Comparison of ENCODE assay signal across 16 cellular contexts in genomic region chr6:126701799-126702198, GRCh38.
DNase-seq lines count a peak whose midpoint lies in the region; ATAC-seq and TF ChIP-seq lines count a peak whose summit lies in the region.
"Had no signal": no experiment of that assay in that cellular context is flagged by ENCODE, and none has a peak within 500 bp of the region (broad histone marks: within the 10 kb centered on the region; RNA-seq: fewer than 3 reads in every experiment).

No MANE protein-coding gene starts in this region.

- peak overlapping the region in 2 of 3 donors; percentile 16 to 36 for H3K4me3 ChIP-seq in breast epithelium
- no peak overlapping the region for H3K4me3 ChIP-seq in BE2C (ENCODE audit: low read depth, low read length)
- H3K4me3 ChIP-seq: gastrocnemius medialis, tibial artery had no signal

- TF ChIP-seq CTCF in breast epithelium (IDR thresholded peaks at IDR 0.05) (no peak), BE2C (IDR thresholded peaks at IDR 0.05; ENCODE audit: low read depth, low read length) (no peak)

- no peak overlapping the region for H3K27ac ChIP-seq in breast epithelium
- H3K27ac ChIP-seq: gastrocnemius medialis, tibial artery had no signal

- H3K9me3 ChIP-seq in breast epithelium (no peaks in the 10 kb centered on the region), BE2C (no peaks in the 10 kb centered on the region)
- H3K9me3 ChIP-seq: gastrocnemius medialis, tibial artery had no signal

- ATAC-seq in GM21717 (IDR thresholded peaks at IDR 0.05; ENCODE audit: unreplicated experiment) (peak; percentile 64), HG02870 (IDR thresholded peaks at IDR 0.05; ENCODE audit: unreplicated experiment) (no peak), GM19324 (IDR thresholded peaks at IDR 0.05; ENCODE audit: low FRiP score, unreplicated experiment) (no peak)
- ATAC-seq: gastrocnemius medialis, natural killer cell had no signal

- peak; percentile 3 for DNase-seq in AG08395 (ENCODE audit: low spot score)
- DNase-seq in NAMALWA (ENCODE audit: low spot score), result peak; percentile 24
- DNase-seq in breast epithelium (ENCODE audit: low spot score in 2 of 2), result no peak
- no peak for DNase-seq in T1000 (lab: John Stamatoyannopoulos, UW)
- no peak for DNase-seq in BE2C
- DNase-seq: activated CD4-positive, alpha-beta T cell treated with anti-CD3 and anti-CD28 coated beads, Interleukin-2, amount 50 U/mL, for 1 hour; activated naive CD4-positive, alpha-beta T cell treated with anti-CD3 and anti-CD28 coated beads, Interleukin-2, amount 50 U/mL, for 16 hours; AML-193; gastrocnemius medialis; natural killer cell; NCI-H1048; NCI-H510A; tibial artery had no signal

- intact Hi-C loops in breast epithelium (cut with DNase I; ENCODE audit: low total_unique reads), result no loop called here

- H3K4me1 ChIP-seq in breast epithelium, result no peaks in the 10 kb centered on the region
- H3K4me1 ChIP-seq in BE2C, result no peaks in the 10 kb centered on the region
- H3K4me1 ChIP-seq: tibial artery had no signal

- H3K36me3 ChIP-seq in breast epithelium, result no peaks in the 10 kb centered on the region
- H3K36me3 ChIP-seq in BE2C, result no peaks in the 10 kb centered on the region
- H3K36me3 ChIP-seq: gastrocnemius medialis, tibial artery had no signal

- H3K27me3 ChIP-seq in breast epithelium (no peaks in the 10 kb centered on the region), BE2C (no peaks in the 10 kb centered on the region)
- H3K27me3 ChIP-seq: gastrocnemius medialis, tibial artery had no signal

- no peak for TF ChIP-seq POLR2A in breast epithelium (IDR thresholded peaks at IDR 0.05)

Comparison
In these comparisons a context has a peak if more than half of its experiments do, and no peak if none do; other contexts are left out.
1. DNase-seq: peak in AG08395 (single experiment) and NAMALWA (single experiment); none in breast epithelium (0 of 2), T1000 (single experiment) and BE2C (single experiment).